In the genomic region with DNA sequence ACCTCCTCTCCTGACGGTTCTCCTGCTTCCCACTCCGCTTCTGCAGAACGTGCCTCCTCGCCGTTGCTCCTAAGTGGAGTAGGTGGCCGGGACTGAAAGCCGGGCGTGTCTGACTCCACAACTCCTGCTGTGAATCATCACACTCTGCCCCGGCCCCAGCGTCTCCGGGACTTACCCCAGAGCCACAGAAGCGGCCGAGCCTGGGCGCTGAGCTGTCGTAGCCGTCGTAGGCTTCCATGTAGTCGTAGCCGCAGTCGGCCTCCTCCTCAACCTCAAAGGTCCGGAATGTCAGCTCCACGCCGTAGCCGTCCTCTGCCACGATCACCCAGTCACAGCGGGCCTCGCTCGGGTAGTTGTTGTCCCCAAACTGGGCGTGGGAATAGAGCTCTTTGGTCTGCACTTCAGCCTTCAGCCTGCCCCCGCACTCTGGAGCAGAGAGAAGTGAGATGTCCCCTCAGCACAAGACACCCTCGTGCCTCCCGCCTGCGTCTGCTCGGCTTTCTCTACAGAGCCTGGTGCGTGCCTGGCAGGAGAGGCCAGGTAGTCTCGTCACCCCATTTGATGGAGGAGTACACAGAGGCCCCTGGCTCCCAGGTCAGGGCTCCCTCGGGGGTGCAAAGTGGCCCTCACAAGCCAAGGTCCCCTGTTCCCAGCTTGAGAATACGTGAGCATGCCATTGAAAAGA, we compare ENCODE assay signal across 13 cellular contexts. TPM values are rescaled to one million over a fixed set of nuclear protein-coding genes. Genes with fewer than 3 reads are reported as not detected.
DNase-seq lines count a peak whose midpoint lies in the region; ATAC-seq and TF ChIP-seq lines count a peak whose summit lies in the region.
"Had no signal": no experiment of that assay in that cellular context is flagged by ENCODE, and none has a peak within 500 bp of the region (broad histone marks: within the 10 kb centered on the region; RNA-seq: fewer than 3 reads in every experiment).

No MANE protein-coding gene starts in this region.

- intact Hi-C loops in Right ventricle myocardium inferior (cut with DNase I): loop anchor here (5.0 to 10.0 kb wide), 2 partner anchors 462 to 655 kb away; partner anchors contain the start of gene LCOR

- ATAC-seq in foreskin keratinocyte: peak; percentile 68
- ATAC-seq in Right ventricle myocardium inferior: no peak
- ATAC-seq in HG03460 (IDR thresholded peaks at IDR 0.05; ENCODE audit: unreplicated experiment): no peak
- ATAC-seq: natural killer cell treated with Interleukin-12 subunit alpha and Interleukin-12 subunit beta and Interleukin-15 and Interleukin-18, amount 100 ng/mL, for 72 hours had no signal

- no peaks in the 10 kb centered on the region for H3K4me1 ChIP-seq in foreskin keratinocyte

- no peaks in the 10 kb centered on the region for H3K9me3 ChIP-seq in WERI-Rb-1 (ENCODE audit: severe bottlenecking)
- H3K9me3 ChIP-seq: lower lobe of right lung had no signal

- H3K36me3 ChIP-seq in WERI-Rb-1: no peaks in the 10 kb centered on the region
- H3K36me3 ChIP-seq: brain microvascular endothelial cell, lower lobe of right lung had no signal

- TF ChIP-seq CTCF in foreskin keratinocyte (conservative IDR thresholded peaks at IDR 0.05): no peak
- TF ChIP-seq CTCF in WERI-Rb-1 (IDR thresholded peaks at IDR 0.05; ENCODE audit: low read depth, low read length): no peak

- DNase-seq in ACHN (peak; percentile 82), HK-2 (ENCODE audit: unreplicated experiment) (peak; percentile 23), RKO (ENCODE audit: low spot score) (peak; percentile 44), foreskin keratinocyte (peak in 1 of 2 donors; percentile 18), Right ventricle myocardium inferior (ENCODE audit: missing footprints) (no peak), WERI-Rb-1 (no peak), NCI-H446 (lab: John Stamatoyannopoulos, UW) (no peak)
- DNase-seq: lower lobe of right lung had no signal

- H3K4me3 ChIP-seq in WERI-Rb-1 (ENCODE audit: low read depth, low read length): no peak overlapping the region
- H3K4me3 ChIP-seq: lower lobe of right lung had no signal

- H3K27me3 ChIP-seq in foreskin keratinocyte: no peaks in the 10 kb centered on the region
- H3K27me3 ChIP-seq in WERI-Rb-1 (ENCODE audit: insufficient read depth, low read depth, severe bottlenecking): no peaks in the 10 kb centered on the region
- H3K27me3 ChIP-seq: brain microvascular endothelial cell had no signal

- H3K27ac ChIP-seq in foreskin keratinocyte: no peak overlapping the region
- no peak overlapping the region for H3K27ac ChIP-seq in WERI-Rb-1
- H3K27ac ChIP-seq: brain microvascular endothelial cell, lower lobe of right lung had no signal

- in situ Hi-C loops in ACHN (cut with HindIII; ENCODE audit: low pct_ligation_motif_present, low pct_unique_long_range_greater_than_20kb, low sequenced_read_pairs): no loop called here

RNA-seq across cellular contexts. Expression of gene OPALIN, which starts 11.2 kb away (rescaled TPM):
- not detected in 2 replicates for total RNA-seq in foreskin keratinocyte
- polyA plus RNA-seq in foreskin keratinocyte: not detected in 2 replicates
- not detected for total RNA-seq in Right ventricle myocardium inferior
- total RNA-seq: activated naive CD4-positive, alpha-beta T cell treated with anti-CD3 and anti-CD28 coated beads, Interleukin-2, amount 50 U/mL, for 72 hours; lower lobe of right lung; natural killer cell treated with Interleukin-12 subunit alpha and Interleukin-12 subunit beta and Interleukin-15 and Interleukin-18, amount 100 ng/mL, for 72 hours; T-helper 2 cell treated with Interferon-gamma antibody and Interleukin-4, amounts not matched to agents 100 ng/mL and 5 ng/mL, for 36 hours had no signal

Comparison
In these comparisons a context has a peak if more than half of its experiments do, and no peak if none do; other contexts are left out.
1. DNase-seq: peak in ACHN (single experiment), HK-2 (single experiment) and RKO (single experiment); none in Right ventricle myocardium inferior (single experiment), WERI-Rb-1 (single experiment) and NCI-H446 (0 of 2).